1 cellular context compared by ENCODE assay signal in genomic region chr11:64318694-64319420, GRCh38.
TF ChIP-seq lines count a peak whose summit lies in the region.

No MANE protein-coding gene starts in this region.

TF ChIP-seq in WTC11, 78 proteins besides CTCF, POLR2A, EP300 and RAD21 (continued from another document):
- TF ChIP-seq, protein P1, sequence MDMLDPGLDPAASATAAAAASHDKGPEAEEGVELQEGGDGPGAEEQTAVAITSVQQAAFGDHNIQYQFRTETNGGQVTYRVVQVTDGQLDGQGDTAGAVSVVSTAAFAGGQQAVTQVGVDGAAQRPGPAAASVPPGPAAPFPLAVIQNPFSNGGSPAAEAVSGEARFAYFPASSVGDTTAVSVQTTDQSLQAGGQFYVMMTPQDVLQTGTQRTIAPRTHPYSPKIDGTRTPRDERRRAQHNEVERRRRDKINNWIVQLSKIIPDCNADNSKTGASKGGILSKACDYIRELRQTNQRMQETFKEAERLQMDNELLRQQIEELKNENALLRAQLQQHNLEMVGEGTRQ (CRISPR knock-in tag; IDR thresholded peaks at IDR 0.05) = no peak
- TF ChIP-seq MYBL2 (CRISPR knock-in tag; IDR thresholded peaks at IDR 0.05) (no peak), CREB1 (CRISPR knock-in tag; IDR thresholded peaks at IDR 0.05) (no peak)
- TF ChIP-seq, protein P2, sequence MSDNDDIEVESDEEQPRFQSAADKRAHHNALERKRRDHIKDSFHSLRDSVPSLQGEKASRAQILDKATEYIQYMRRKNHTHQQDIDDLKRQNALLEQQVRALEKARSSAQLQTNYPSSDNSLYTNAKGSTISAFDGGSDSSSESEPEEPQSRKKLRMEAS (CRISPR knock-in tag; IDR thresholded peaks at IDR 0.05) = no peak
